In genomic region chr20:38633577-38634093, GRCh38 we compare ENCODE assay signal across 8 cellular contexts. TPM values are rescaled to one million over a fixed set of nuclear protein-coding genes. Genes with fewer than 3 reads are reported as not detected.
DNase-seq lines count a peak whose midpoint lies in the region; ATAC-seq and TF ChIP-seq lines count a peak whose summit lies in the region.

No MANE protein-coding gene starts in this region.

- no peaks in the 10 kb centered on the region for H3K9me3 Mint-ChIP-seq in activated T-cell treated with anti-CD3 and anti-CD28 coated beads, Interleukin-2, amount 50 U/mL, for 24 hours

- H3K79me2 ChIP-seq in trophoblast cell (ENCODE audit: control insufficient read depth, insufficient read depth, low read length, poor library complexity) = no peaks in the 10 kb centered on the region

- no peak overlapping the region for H3K18ac ChIP-seq in trophoblast cell (ENCODE audit: low read length)

- H3K36me3 ChIP-seq in Peyer's patch (no peaks in the 10 kb centered on the region), trophoblast cell (ENCODE audit: control insufficient read depth in 1 of 2, insufficient read depth in 2 of 2, low read length in 2 of 2) (no peaks in the 10 kb centered on the region), aorta (ENCODE audit: control insufficient read depth in 1 of 2, insufficient read depth in 2 of 2, low read length in 1 of 2) (no peaks in the 10 kb centered on the region)

- no peak overlapping the region for H3K23ac ChIP-seq in trophoblast cell (ENCODE audit: low read length)

- no peak overlapping the region for H2AK5ac ChIP-seq in trophoblast cell (ENCODE audit: low read length)

- no peak overlapping the region for H3K4me2 ChIP-seq in trophoblast cell (ENCODE audit: low read length)

- H3K9ac ChIP-seq in trophoblast cell (ENCODE audit: low read length) = no peak overlapping the region

- peak; percentile 57 to 76 (median 61) for DNase-seq in NCI-H1417 (lab: John Stamatoyannopoulos, UW)
- DNase-seq in NCI-H1417 treated with DMSO at 0.1 percent for 48 hours (lab: John Stamatoyannopoulos, UW) = no peak
- peak; percentile 36 for DNase-seq in LHCN-M2 (ENCODE audit: low read depth)
- DNase-seq in Peyer's patch = peak; percentile 22 to 63 (median 56)
- peak; percentile 72 for DNase-seq in activated T-cell treated with anti-CD3 and anti-CD28 coated beads, Interleukin-2, amount 50 U/mL, for 24 hours
- DNase-seq in fibroblast of the aortic adventitia (ENCODE audit: low read depth) = peak; percentile 36
- DNase-seq in trophoblast cell = peak; percentile 59 to 82
- DNase-seq in aorta = no peak

- WGBS in trophoblast cell (ENCODE audit: extremely low coverage, insufficient coverage, insufficient read length) = no CpG with 5 or more reads among the region's 13 CpGs
- WGBS in aorta, 2 donors = 31 to 36% methylated on average over 13 of the region's 13 CpGs

- H3K14ac ChIP-seq in trophoblast cell (ENCODE audit: low read length) = no peak overlapping the region

- peaks cover 26% of the 10 kb centered on the region for H3K27me3 Mint-ChIP-seq in activated T-cell treated with anti-CD3 and anti-CD28 coated beads, Interleukin-2, amount 50 U/mL, for 24 hours

- H3K27ac ChIP-seq in Peyer's patch = no peak overlapping the region
- H3K27ac ChIP-seq in trophoblast cell (ENCODE audit: low read depth, low read length) = no peak overlapping the region
- no peak overlapping the region for H3K27ac ChIP-seq in aorta (ENCODE audit: low read depth in 1 of 2, low read length in 2 of 2)

- no peak overlapping the region for H2BK120ac ChIP-seq in trophoblast cell (ENCODE audit: insufficient read depth, low read length, poor library complexity)

- H2BK12ac ChIP-seq in trophoblast cell (ENCODE audit: low read length) = no peak overlapping the region

- no peak overlapping the region for H4K12ac ChIP-seq in trophoblast cell (ENCODE audit: low read depth, low read length)

- ATAC-seq in aorta (ENCODE audit: low FRiP score) = no peak

- H3K4me3 Mint-ChIP-seq in activated T-cell treated with anti-CD3 and anti-CD28 coated beads, Interleukin-2, amount 50 U/mL, for 24 hours = no peak overlapping the region

- H2AFZ ChIP-seq in trophoblast cell (ENCODE audit: insufficient read depth, low read length, poor library complexity) = no peak overlapping the region

- TF ChIP-seq CTCF in Peyer's patch (IDR thresholded peaks at IDR 0.05) (peak; percentile 25 to 84 (median 65)), fibroblast of the aortic adventitia (IDR thresholded peaks at IDR 0.05; ENCODE audit: insufficient read depth, low read length) (peak; percentile 93)

- H4K8ac ChIP-seq in trophoblast cell (ENCODE audit: low read depth, low read length) = no peak overlapping the region

- H3K4me3 ChIP-seq in Peyer's patch (no peak overlapping the region), fibroblast of the aortic adventitia (ENCODE audit: low read depth, low read length) (no peak overlapping the region), trophoblast cell (ENCODE audit: low read depth, low read length) (no peak overlapping the region), aorta (ENCODE audit: low read length in 2 of 2) (no peak overlapping the region)

- no peaks in the 10 kb centered on the region for H3K79me1 ChIP-seq in trophoblast cell (ENCODE audit: low read length)

- H3K4ac ChIP-seq in trophoblast cell (ENCODE audit: low read depth, low read length) = no peak overlapping the region

- H4K91ac ChIP-seq in trophoblast cell (ENCODE audit: low read depth, low read length) = no peak overlapping the region

- peaks cover 3% of the 10 kb centered on the region for H3K4me1 Mint-ChIP-seq in activated T-cell treated with anti-CD3 and anti-CD28 coated beads, Interleukin-2, amount 50 U/mL, for 24 hours (ENCODE audit: low read depth)

- no peaks in the 10 kb centered on the region for H3K27me3 ChIP-seq in Peyer's patch
- no peaks in the 10 kb centered on the region for H3K27me3 ChIP-seq in trophoblast cell (ENCODE audit: insufficient read depth, low read length)
- H3K27me3 ChIP-seq in aorta (ENCODE audit: control insufficient read depth in 1 of 2, insufficient read depth in 2 of 2, low read length in 1 of 2) = no peaks in the 10 kb centered on the region

- intact Hi-C loops in aorta (cut with DNase I) = no loop called here

- H3K27ac Mint-ChIP-seq in activated T-cell treated with anti-CD3 and anti-CD28 coated beads, Interleukin-2, amount 50 U/mL, for 24 hours = no peak overlapping the region

- no peak overlapping the region for H2BK5ac ChIP-seq in trophoblast cell (ENCODE audit: low read depth, low read length, poor library complexity)

- H3K4me1 ChIP-seq in Peyer's patch (no peaks in the 10 kb centered on the region), trophoblast cell (ENCODE audit: control insufficient read depth in 1 of 2, insufficient read depth in 2 of 2, low read length in 2 of 2) (peaks cover 5 to 8% of the 10 kb centered on the region in 2 experiments), aorta (ENCODE audit: control insufficient read depth in 1 of 2, insufficient read depth in 2 of 2, low read length in 2 of 2) (no peaks in the 10 kb centered on the region)

- no peaks in the 10 kb centered on the region for H3K9me3 ChIP-seq in Peyer's patch
- peaks cover 2% of the 10 kb centered on the region for H3K9me3 ChIP-seq in trophoblast cell (ENCODE audit: insufficient read depth, low read depth, low read length)
- H3K9me3 ChIP-seq in aorta (ENCODE audit: control insufficient read depth, low read length) = no peaks in the 10 kb centered on the region

- TF ChIP-seq POLR2A in Peyer's patch (IDR thresholded peaks at IDR 0.05) = no peak

- H3K36me3 Mint-ChIP-seq in activated T-cell treated with anti-CD3 and anti-CD28 coated beads, Interleukin-2, amount 50 U/mL, for 24 hours (ENCODE audit: low read depth) = no peaks in the 10 kb centered on the region

RNA-seq across cellular contexts. Expression of gene ARHGAP40, which starts 32.0 kb away (rescaled TPM):
- total RNA-seq in LHCN-M2 (2014; rRNA removed) = not detected in 2 replicates
- not detected for polyA plus RNA-seq in LHCN-M2 (2012)
- total RNA-seq in Peyer's patch = not detected
- not detected in 2 replicates for total RNA-seq in fibroblast of the aortic adventitia (ENCODE audit: low replicate concordance)
- 5.5 and 5.7 TPM in 2 replicates for polyA plus RNA-seq in trophoblast cell (2013)
- not detected for total RNA-seq in aorta
- not detected for polyA plus RNA-seq in aorta

RNA-seq across cellular contexts. Expression of gene ADIG, which starts 52.6 kb away (rescaled TPM):
- total RNA-seq in LHCN-M2 (2014; rRNA removed) = not detected in 2 replicates
- polyA plus RNA-seq in LHCN-M2 (2012) = not detected
- total RNA-seq in Peyer's patch = not detected
- total RNA-seq in fibroblast of the aortic adventitia (ENCODE audit: low replicate concordance) = not detected in 2 replicates
- not detected in 2 replicates for polyA plus RNA-seq in trophoblast cell (2013)
- total RNA-seq in aorta = not detected
- polyA plus RNA-seq in aorta = not detected

Comparison
In these comparisons a context has a peak if more than half of its experiments do, and no peak if none do; other contexts are left out.
1. DNase-seq: peak in NCI-H1417 (3 of 3), LHCN-M2 (single experiment), Peyer's patch (3 of 3), activated T-cell treated with anti-CD3 and anti-CD28 coated beads, Interleukin-2, amount 50 U/mL, for 24 hours (single experiment), fibroblast of the aortic adventitia (single experiment) and trophoblast cell (2 of 2); none in NCI-H1417 treated with DMSO at 0.1 percent for 48 hours (single experiment) and aorta (0 of 2).